Comparison of ENCODE assay signal across 8 cellular contexts in the genomic region with DNA sequence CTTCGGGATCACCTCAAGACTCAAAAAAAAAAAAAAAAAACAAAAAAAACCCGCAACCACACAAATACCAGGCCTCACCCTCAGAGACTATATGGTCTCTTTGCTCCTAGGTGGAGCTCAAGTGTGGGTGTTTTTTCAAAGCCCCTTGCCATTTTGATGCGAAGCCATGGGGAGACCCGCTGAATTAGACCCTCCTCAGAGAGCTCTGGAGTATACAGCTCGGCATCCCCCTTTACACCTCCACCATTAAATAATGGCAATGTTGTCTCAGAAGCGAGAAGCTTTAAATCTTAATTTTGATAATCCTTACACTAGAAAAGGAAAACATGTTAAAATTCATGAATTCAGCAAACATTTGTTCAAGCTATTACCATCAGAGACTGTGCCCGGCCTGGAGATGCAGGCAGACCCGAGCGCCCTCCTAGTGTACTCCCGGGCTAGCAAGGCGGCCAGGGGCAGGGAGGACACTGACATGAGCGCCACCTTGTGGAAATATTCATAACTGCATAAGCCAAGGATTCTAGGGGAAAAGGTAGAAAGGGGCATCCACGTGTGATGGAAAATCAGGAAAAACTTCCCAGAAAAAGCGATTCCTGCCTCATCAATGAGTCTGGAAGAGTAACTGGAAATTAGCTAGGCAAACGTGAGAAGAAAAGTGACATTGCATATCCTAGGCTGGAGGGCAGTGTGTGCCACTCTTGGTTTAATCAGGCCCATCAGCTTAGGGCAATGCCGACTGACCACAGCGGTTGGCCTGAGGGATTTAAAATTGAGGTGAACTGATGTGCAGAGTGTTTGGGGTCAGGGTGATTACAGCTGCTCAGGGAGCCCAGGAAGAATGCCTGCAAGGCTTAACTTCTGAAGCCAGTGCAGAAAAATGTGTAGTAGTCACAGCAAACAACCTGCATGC.
A peak's percentile ranks its signal among the peaks of the same experiment; 100 is the strongest.
DNase-seq lines count a peak whose midpoint lies in the region; ATAC-seq and TF ChIP-seq lines count a peak whose summit lies in the region.

No MANE protein-coding gene starts in this region.

- H3K4me1 ChIP-seq in vagina: no peaks in the 10 kb centered on the region

- TF ChIP-seq POLR2A in vagina (IDR thresholded peaks at IDR 0.05): no peak

- intact Hi-C loops in posterior cingulate gyrus (cut with DNase I): loop anchor here (1.0 kb wide), 1 partner anchor 178 kb away; no protein-coding TSS in a partner anchor
- intact Hi-C loops in vagina (cut with DNase I): no loop called here

- TF ChIP-seq CTCF in RWPE1 (conservative IDR thresholded peaks at IDR 0.05; ENCODE audit: low read depth): peak; percentile 90
- peak; percentile 77 to 88 (median 85) for TF ChIP-seq CTCF in vagina (IDR thresholded peaks at IDR 0.05)

- POLR2A ChIA-PET in RWPE1 (lab: Yijun Ruan, JAX; ENCODE audit: low non-redundant PET): no interaction called here

- DNase-seq in DMS114 treated with DMSO at 0.1 percent for 48 hours (lab: John Stamatoyannopoulos, UW; ENCODE audit: unreplicated experiment): peak; percentile 35
- peak; percentile 27 for DNase-seq in KG1 (lab: John Stamatoyannopoulos, UW)
- peak; percentile 63 for DNase-seq in RWPE1 (ENCODE audit: low spot score)
- peak in 3 of 4 experiments; percentile 5 to 14 (median 8) for DNase-seq in activated naive CD4-positive, alpha-beta T cell (lab: John Stamatoyannopoulos, UW)
- DNase-seq in glomerular endothelial cell (ENCODE audit: extremely low read depth, low read depth, low spot score): peak; percentile 41
- DNase-seq in posterior cingulate gyrus: peak in 7 of 10 donors; percentile 36 to 89 (median 56)
- DNase-seq in vagina (ENCODE audit: extremely low spot score in 2 of 2): no peak

- ATAC-seq in GM21423 (IDR thresholded peaks at IDR 0.05; ENCODE audit: unreplicated experiment): peak; percentile 73

- no peaks in the 10 kb centered on the region for H3K9me3 ChIP-seq in vagina

- H3K27me3 ChIP-seq in vagina: no peaks in the 10 kb centered on the region

- H3K36me3 ChIP-seq in vagina: no peaks in the 10 kb centered on the region

- H3K27ac ChIP-seq in RWPE1 (no peak overlapping the region), vagina (no peak overlapping the region)

- CTCF ChIA-PET in RWPE1 (lab: Yijun Ruan, JAX): interaction anchor here (0.5 to 2.0 kb wide), 21 partner anchors 9 to 643 kb away, joined by 3 to 23 read pairs (median 4); a partner anchor contains a TSS

- H3K4me3 ChIP-seq in vagina: no peak overlapping the region

Comparison
In these comparisons a context has a peak if more than half of its experiments do, and no peak if none do; other contexts are left out.
1. DNase-seq: peak in DMS114 treated with DMSO at 0.1 percent for 48 hours (single experiment), KG1 (single experiment), RWPE1 (single experiment), activated naive CD4-positive, alpha-beta T cell (3 of 4), glomerular endothelial cell (single experiment) and posterior cingulate gyrus (7 of 10); none in vagina (0 of 2).